1 cellular context compared by ENCODE assay signal in the genomic region with DNA sequence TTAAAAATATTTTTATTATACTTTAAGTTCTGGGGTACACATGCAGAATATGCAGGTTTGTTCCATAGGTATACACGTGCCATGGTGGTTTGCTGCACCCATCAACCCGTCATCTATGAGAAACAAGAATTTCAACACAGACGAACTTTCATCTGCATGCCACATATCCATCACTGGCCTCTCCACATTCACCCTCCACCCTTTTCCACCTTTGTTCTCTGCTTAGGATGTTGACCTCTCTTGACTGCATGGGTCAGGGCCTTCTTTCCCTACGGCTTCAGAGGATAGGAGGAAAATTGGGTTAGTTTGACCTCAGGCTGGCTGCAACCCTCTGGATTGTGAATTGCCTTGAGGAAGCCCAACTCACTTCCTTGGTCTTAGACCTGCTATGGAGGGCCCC.
TF ChIP-seq lines count a peak whose summit lies in the region.

No MANE protein-coding gene starts in this region.

TF ChIP-seq in HepG2, 621 proteins besides CTCF, POLR2A, EP300 and RAD21 (continued from another document and continues in another):
- TF ChIP-seq, protein P1, sequence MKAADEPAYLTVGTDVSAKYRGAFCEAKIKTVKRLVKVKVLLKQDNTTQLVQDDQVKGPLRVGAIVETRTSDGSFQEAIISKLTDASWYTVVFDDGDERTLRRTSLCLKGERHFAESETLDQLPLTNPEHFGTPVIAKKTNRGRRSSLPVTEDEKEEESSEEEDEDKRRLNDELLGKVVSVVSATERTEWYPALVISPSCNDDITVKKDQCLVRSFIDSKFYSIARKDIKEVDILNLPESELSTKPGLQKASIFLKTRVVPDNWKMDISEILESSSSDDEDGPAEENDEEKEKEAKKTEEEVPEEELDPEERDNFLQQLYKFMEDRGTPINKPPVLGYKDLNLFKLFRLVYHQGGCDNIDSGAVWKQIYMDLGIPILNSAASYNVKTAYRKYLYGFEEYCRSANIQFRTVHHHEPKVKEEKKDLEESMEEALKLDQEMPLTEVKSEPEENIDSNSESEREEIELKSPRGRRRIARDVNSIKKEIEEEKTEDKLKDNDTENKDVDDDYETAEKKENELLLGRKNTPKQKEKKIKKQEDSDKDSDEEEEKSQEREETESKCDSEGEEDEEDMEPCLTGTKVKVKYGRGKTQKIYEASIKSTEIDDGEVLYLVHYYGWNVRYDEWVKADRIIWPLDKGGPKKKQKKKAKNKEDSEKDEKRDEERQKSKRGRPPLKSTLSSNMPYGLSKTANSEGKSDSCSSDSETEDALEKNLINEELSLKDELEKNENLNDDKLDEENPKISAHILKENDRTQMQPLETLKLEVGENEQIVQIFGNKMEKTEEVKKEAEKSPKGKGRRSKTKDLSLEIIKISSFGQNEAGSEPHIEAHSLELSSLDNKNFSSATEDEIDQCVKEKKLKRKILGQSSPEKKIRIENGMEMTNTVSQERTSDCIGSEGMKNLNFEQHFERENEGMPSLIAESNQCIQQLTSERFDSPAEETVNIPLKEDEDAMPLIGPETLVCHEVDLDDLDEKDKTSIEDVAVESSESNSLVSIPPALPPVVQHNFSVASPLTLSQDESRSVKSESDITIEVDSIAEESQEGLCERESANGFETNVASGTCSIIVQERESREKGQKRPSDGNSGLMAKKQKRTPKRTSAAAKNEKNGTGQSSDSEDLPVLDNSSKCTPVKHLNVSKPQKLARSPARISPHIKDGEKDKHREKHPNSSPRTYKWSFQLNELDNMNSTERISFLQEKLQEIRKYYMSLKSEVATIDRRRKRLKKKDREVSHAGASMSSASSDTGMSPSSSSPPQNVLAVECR (CRISPR knock-in tag; IDR thresholded peaks at IDR 0.05; ENCODE audit: borderline replicate concordance): no peak
- no peak for TF ChIP-seq ISX (CRISPR knock-in tag; conservative IDR thresholded peaks at IDR 0.05)
- TF ChIP-seq ZBTB38 (CRISPR knock-in tag; IDR thresholded peaks at IDR 0.05): no peak; the same call in 1 of the 2 replicates
- peak; percentile 79 for TF ChIP-seq NR2F6 (IDR thresholded peaks at IDR 0.05)
- peak; percentile 67 for TF ChIP-seq NR2F6 (CRISPR knock-in tag; IDR thresholded peaks at IDR 0.05)
- TF ChIP-seq RBFOX2 (IDR thresholded peaks at IDR 0.05; ENCODE audit: low read depth, low read length): no peak
- TF ChIP-seq, protein P2, sequence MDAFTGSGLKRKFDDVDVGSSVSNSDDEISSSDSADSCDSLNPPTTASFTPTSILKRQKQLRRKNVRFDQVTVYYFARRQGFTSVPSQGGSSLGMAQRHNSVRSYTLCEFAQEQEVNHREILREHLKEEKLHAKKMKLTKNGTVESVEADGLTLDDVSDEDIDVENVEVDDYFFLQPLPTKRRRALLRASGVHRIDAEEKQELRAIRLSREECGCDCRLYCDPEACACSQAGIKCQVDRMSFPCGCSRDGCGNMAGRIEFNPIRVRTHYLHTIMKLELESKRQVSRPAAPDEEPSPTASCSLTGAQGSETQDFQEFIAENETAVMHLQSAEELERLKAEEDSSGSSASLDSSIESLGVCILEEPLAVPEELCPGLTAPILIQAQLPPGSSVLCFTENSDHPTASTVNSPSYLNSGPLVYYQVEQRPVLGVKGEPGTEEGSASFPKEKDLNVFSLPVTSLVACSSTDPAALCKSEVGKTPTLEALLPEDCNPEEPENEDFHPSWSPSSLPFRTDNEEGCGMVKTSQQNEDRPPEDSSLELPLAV (CRISPR knock-in tag; conservative IDR thresholded peaks at IDR 0.05; ENCODE audit: low read depth): no peak
- TF ChIP-seq HHEX (CRISPR knock-in tag; IDR thresholded peaks at IDR 0.05): no peak
- TF ChIP-seq ZNF747 (CRISPR knock-in tag; IDR thresholded peaks at IDR 0.05; ENCODE audit: borderline replicate concordance): no peak
- no peak for TF ChIP-seq CC2D1A (CRISPR knock-in tag; IDR thresholded peaks at IDR 0.05)
- peak; percentile 59; the same call in 1 of the 2 replicates for TF ChIP-seq HNF4G (IDR thresholded peaks at IDR 0.05; ENCODE audit: borderline replicate concordance, low read depth, low read length)
- 0 out of 2 replicates have a peak, but pooled peaks have one; percentile 29 for TF ChIP-seq HNF4G (CRISPR knock-in tag; IDR thresholded peaks at IDR 0.05; ENCODE audit: borderline replicate concordance, low read depth)
- peak; percentile 29; the same call in 1 of the 2 replicates for TF ChIP-seq SALL1 (CRISPR knock-in tag; IDR thresholded peaks at IDR 0.05)
- TF ChIP-seq ZMAT3 (CRISPR knock-in tag; conservative IDR thresholded peaks at IDR 0.05): no peak
- no peak for TF ChIP-seq KAT7 (CRISPR knock-in tag; IDR thresholded peaks at IDR 0.05; ENCODE audit: borderline replicate concordance)
- TF ChIP-seq, protein P3, sequence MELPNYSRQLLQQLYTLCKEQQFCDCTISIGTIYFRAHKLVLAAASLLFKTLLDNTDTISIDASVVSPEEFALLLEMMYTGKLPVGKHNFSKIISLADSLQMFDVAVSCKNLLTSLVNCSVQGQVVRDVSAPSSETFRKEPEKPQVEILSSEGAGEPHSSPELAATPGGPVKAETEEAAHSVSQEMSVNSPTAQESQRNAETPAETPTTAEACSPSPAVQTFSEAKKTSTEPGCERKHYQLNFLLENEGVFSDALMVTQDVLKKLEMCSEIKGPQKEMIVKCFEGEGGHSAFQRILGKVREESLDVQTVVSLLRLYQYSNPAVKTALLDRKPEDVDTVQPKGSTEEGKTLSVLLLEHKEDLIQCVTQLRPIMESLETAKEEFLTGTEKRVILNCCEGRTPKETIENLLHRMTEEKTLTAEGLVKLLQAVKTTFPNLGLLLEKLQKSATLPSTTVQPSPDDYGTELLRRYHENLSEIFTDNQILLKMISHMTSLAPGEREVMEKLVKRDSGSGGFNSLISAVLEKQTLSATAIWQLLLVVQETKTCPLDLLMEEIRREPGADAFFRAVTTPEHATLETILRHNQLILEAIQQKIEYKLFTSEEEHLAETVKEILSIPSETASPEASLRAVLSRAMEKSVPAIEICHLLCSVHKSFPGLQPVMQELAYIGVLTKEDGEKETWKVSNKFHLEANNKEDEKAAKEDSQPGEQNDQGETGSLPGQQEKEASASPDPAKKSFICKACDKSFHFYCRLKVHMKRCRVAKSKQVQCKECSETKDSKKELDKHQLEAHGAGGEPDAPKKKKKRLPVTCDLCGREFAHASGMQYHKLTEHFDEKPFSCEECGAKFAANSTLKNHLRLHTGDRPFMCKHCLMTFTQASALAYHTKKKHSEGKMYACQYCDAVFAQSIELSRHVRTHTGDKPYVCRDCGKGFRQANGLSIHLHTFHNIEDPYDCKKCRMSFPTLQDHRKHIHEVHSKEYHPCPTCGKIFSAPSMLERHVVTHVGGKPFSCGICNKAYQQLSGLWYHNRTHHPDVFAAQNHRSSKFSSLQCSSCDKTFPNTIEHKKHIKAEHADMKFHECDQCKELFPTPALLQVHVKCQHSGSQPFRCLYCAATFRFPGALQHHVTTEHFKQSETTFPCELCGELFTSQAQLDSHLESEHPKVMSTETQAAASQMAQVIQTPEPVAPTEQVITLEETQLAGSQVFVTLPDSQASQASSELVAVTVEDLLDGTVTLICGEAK (IDR thresholded peaks at IDR 0.05): no peak
- TF ChIP-seq, protein P3 (CRISPR knock-in tag; IDR thresholded peaks at IDR 0.05): no peak
- TF ChIP-seq ZNF441 (CRISPR knock-in tag; IDR thresholded peaks at IDR 0.05; ENCODE audit: borderline replicate concordance): no peak
- TF ChIP-seq SP5 (CRISPR knock-in tag; IDR thresholded peaks at IDR 0.05; ENCODE audit: borderline replicate concordance, low read depth): no peak
- TF ChIP-seq ZZZ3 (CRISPR knock-in tag; IDR thresholded peaks at IDR 0.05; ENCODE audit: borderline replicate concordance): no peak
- TF ChIP-seq, protein P4, sequence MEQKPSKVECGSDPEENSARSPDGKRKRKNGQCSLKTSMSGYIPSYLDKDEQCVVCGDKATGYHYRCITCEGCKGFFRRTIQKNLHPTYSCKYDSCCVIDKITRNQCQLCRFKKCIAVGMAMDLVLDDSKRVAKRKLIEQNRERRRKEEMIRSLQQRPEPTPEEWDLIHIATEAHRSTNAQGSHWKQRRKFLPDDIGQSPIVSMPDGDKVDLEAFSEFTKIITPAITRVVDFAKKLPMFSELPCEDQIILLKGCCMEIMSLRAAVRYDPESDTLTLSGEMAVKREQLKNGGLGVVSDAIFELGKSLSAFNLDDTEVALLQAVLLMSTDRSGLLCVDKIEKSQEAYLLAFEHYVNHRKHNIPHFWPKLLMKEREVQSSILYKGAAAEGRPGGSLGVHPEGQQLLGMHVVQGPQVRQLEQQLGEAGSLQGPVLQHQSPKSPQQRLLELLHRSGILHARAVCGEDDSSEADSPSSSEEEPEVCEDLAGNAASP (CRISPR knock-in tag; IDR thresholded peaks at IDR 0.05; ENCODE audit: borderline replicate concordance): no peak
- TF ChIP-seq ZNF589 (CRISPR knock-in tag; conservative IDR thresholded peaks at IDR 0.05): no peak
- no peak for TF ChIP-seq AGO2 (optimal IDR thresholded peaks at IDR 0.05; ENCODE audit: low read depth, low read length)
- TF ChIP-seq, protein P5, sequence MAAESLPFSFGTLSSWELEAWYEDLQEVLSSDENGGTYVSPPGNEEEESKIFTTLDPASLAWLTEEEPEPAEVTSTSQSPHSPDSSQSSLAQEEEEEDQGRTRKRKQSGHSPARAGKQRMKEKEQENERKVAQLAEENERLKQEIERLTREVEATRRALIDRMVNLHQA (CRISPR knock-in tag; IDR thresholded peaks at IDR 0.05): no peak
- no peak for TF ChIP-seq ARNT (IDR thresholded peaks at IDR 0.05)
- no peak for TF ChIP-seq HOXD1 (CRISPR knock-in tag; IDR thresholded peaks at IDR 0.05)
- TF ChIP-seq KLF9 (CRISPR knock-in tag; IDR thresholded peaks at IDR 0.05; ENCODE audit: low read depth): no peak
- TF ChIP-seq, protein P6, sequence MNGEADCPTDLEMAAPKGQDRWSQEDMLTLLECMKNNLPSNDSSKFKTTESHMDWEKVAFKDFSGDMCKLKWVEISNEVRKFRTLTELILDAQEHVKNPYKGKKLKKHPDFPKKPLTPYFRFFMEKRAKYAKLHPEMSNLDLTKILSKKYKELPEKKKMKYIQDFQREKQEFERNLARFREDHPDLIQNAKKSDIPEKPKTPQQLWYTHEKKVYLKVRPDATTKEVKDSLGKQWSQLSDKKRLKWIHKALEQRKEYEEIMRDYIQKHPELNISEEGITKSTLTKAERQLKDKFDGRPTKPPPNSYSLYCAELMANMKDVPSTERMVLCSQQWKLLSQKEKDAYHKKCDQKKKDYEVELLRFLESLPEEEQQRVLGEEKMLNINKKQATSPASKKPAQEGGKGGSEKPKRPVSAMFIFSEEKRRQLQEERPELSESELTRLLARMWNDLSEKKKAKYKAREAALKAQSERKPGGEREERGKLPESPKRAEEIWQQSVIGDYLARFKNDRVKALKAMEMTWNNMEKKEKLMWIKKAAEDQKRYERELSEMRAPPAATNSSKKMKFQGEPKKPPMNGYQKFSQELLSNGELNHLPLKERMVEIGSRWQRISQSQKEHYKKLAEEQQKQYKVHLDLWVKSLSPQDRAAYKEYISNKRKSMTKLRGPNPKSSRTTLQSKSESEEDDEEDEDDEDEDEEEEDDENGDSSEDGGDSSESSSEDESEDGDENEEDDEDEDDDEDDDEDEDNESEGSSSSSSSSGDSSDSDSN (CRISPR knock-in tag; IDR thresholded peaks at IDR 0.05): no peak
- TF ChIP-seq ZNF549 (CRISPR knock-in tag; IDR thresholded peaks at IDR 0.05): no peak
- no peak for TF ChIP-seq KDM1A (CRISPR knock-in tag; IDR thresholded peaks at IDR 0.05)
- no peak for TF ChIP-seq ZNF383 (CRISPR knock-in tag; IDR thresholded peaks at IDR 0.05; ENCODE audit: borderline replicate concordance)
- no peak for TF ChIP-seq NPAS2 (CRISPR knock-in tag; IDR thresholded peaks at IDR 0.05; ENCODE audit: borderline replicate concordance)
- no peak for TF ChIP-seq JDP2 (CRISPR knock-in tag; IDR thresholded peaks at IDR 0.05; ENCODE audit: borderline replicate concordance)
- TF ChIP-seq ZSCAN25 (CRISPR knock-in tag; IDR thresholded peaks at IDR 0.05): no peak
- no peak for TF ChIP-seq TGIF2 (CRISPR knock-in tag; IDR thresholded peaks at IDR 0.05)
- TF ChIP-seq PCBP2 (optimal IDR thresholded peaks at IDR 0.05; ENCODE audit: low read depth, low read length, poor library complexity, severe bottlenecking): no peak
- no peak for TF ChIP-seq PHB2 (IDR thresholded peaks at IDR 0.05; ENCODE audit: partially characterized antibody)
- TF ChIP-seq, protein P7, sequence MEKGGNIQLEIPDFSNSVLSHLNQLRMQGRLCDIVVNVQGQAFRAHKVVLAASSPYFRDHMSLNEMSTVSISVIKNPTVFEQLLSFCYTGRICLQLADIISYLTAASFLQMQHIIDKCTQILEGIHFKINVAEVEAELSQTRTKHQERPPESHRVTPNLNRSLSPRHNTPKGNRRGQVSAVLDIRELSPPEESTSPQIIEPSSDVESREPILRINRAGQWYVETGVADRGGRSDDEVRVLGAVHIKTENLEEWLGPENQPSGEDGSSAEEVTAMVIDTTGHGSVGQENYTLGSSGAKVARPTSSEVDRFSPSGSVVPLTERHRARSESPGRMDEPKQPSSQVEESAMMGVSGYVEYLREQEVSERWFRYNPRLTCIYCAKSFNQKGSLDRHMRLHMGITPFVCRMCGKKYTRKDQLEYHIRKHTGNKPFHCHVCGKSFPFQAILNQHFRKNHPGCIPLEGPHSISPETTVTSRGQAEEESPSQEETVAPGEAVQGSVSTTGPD (CRISPR knock-in tag; IDR thresholded peaks at IDR 0.05): no peak
- TF ChIP-seq ZNF644 (CRISPR knock-in tag; IDR thresholded peaks at IDR 0.05; ENCODE audit: low read depth): peak; percentile 45; the same call in 1 of the 2 replicates
- TF ChIP-seq ESRRA (CRISPR knock-in tag; IDR thresholded peaks at IDR 0.05; ENCODE audit: low read depth): peak; percentile 74; the same call in 1 of the 2 replicates
- 0 out of 2 replicates have a peak, but pooled peaks have one; percentile 29 for TF ChIP-seq RXRB (CRISPR knock-in tag; IDR thresholded peaks at IDR 0.05; ENCODE audit: borderline replicate concordance)
- TF ChIP-seq ARHGAP35 (CRISPR knock-in tag; IDR thresholded peaks at IDR 0.05; ENCODE audit: borderline replicate concordance): no peak
